ENCODE assay signal across 14 cellular contexts in genomic region chr2:238231809-238232208, GRCh38. TPM values are rescaled to one million over a fixed set of nuclear protein-coding genes. Genes with fewer than 3 reads are reported as not detected.
DNase-seq lines count a peak whose midpoint lies in the region; ATAC-seq, FAIRE-seq and TF ChIP-seq lines count a peak whose summit lies in the region.
"Had no signal": no experiment of that assay in that cellular context is flagged by ENCODE, and none has a peak within 500 bp of the region (broad histone marks: within the 10 kb centered on the region; RNA-seq: fewer than 3 reads in every experiment).

No MANE protein-coding gene starts in this region.

- no peak for TF ChIP-seq POLR2A in GM12891 (IDR thresholded peaks at IDR 0.05; ENCODE audit: low read depth, low read length)

- no peak for FAIRE-seq in GM12891 (lab: Jason Lieb, UNC)

- peaks cover 15% of the 10 kb centered on the region for H3K4me1 Mint-ChIP-seq in T-helper 2 cell treated with Interferon-gamma antibody and Interleukin-4, amounts not matched to agents 5 μg/mL and 100 μg/mL, for 36 hours (ENCODE audit: low read depth)
- H3K4me1 Mint-ChIP-seq in activated B cell treated with CpG ODN at 0.5 μM for 24 hours, result peaks cover 16% of the 10 kb centered on the region

- H4K20me1 ChIP-seq in hepatocyte (ENCODE audit: insufficient read depth, poor library complexity, severe bottlenecking), result no peaks in the 10 kb centered on the region

- H3K9me3 ChIP-seq in hepatocyte (ENCODE audit: low read depth), result no peaks in the 10 kb centered on the region
- no peaks in the 10 kb centered on the region for H3K9me3 ChIP-seq in skeletal muscle tissue (ENCODE audit: control insufficient read depth in 3 of 3, low read length in 3 of 3)
- H3K9me3 ChIP-seq: ascending aorta, thyroid gland had no signal

- no peak overlapping the region for H3K9ac ChIP-seq in skeletal muscle tissue (ENCODE audit: low read depth in 1 of 3, low read length in 3 of 3)

- intact Hi-C loops in activated B cell treated with CpG ODN at 0.5 μM for 24 hours (cut with micrococcal nuclease), result loop anchor here (1.0 to 10.0 kb wide), 6 partner anchors 8 to 557 kb away; partner anchors contain the start of genes ESPNL, HES6, ILKAP and TRAF3IP1

- no peaks in the 10 kb centered on the region for H3K9me2 ChIP-seq in hepatocyte (replicated peaks; ENCODE audit: insufficient read depth)

- 73% methylated on average over 21 of the region's 21 CpGs for WGBS in hepatocyte (ENCODE audit: low lambda C conversion rate, missing lambda C conversion rate)

- H3K27ac Mint-ChIP-seq in T-helper 2 cell treated with Interferon-gamma antibody and Interleukin-4, amounts not matched to agents 5 μg/mL and 100 μg/mL, for 36 hours, result no peak overlapping the region
- no peak overlapping the region for H3K27ac Mint-ChIP-seq in activated B cell treated with CpG ODN at 0.5 μM for 24 hours
- H3K27ac Mint-ChIP-seq: HFFc6 had no signal

- TF ChIP-seq CTCF in activated B cell treated with CpG ODN at 0.5 μM for 24 hours (IDR thresholded peaks at IDR 0.05), result no peak
- no peak for TF ChIP-seq CTCF in hepatocyte (IDR thresholded peaks at IDR 0.05; ENCODE audit: poor library complexity)

- H3K4me3 Mint-ChIP-seq in T-helper 2 cell treated with Interferon-gamma antibody and Interleukin-4, amounts not matched to agents 5 μg/mL and 100 μg/mL, for 36 hours, result peak overlapping the region; percentile 79
- H3K4me3 Mint-ChIP-seq in activated B cell treated with CpG ODN at 0.5 μM for 24 hours, result peak overlapping the region; percentile 90
- H3K4me3 Mint-ChIP-seq: HFFc6 had no signal

- peaks cover 14% of the 10 kb centered on the region for H3K9me3 Mint-ChIP-seq in T-helper 2 cell treated with Interferon-gamma antibody and Interleukin-4, amounts not matched to agents 5 μg/mL and 100 μg/mL, for 36 hours
- no peaks in the 10 kb centered on the region for H3K9me3 Mint-ChIP-seq in activated B cell treated with CpG ODN at 0.5 μM for 24 hours
- H3K9me3 Mint-ChIP-seq: HFFc6 had no signal

- no peaks in the 10 kb centered on the region for H3K79me2 ChIP-seq in hepatocyte

- H3K4me1 ChIP-seq in hepatocyte (ENCODE audit: insufficient read depth), result peaks cover 13% of the 10 kb centered on the region
- H3K4me1 ChIP-seq in skeletal muscle tissue (ENCODE audit: control insufficient read depth in 3 of 3, insufficient read depth in 3 of 3, low read length in 3 of 3), result peaks cover 12 to 16% (median 12%) of the 10 kb centered on the region in 3 donors
- H3K4me1 ChIP-seq: ascending aorta had no signal

- peaks cover 57% of the 10 kb centered on the region for H3K27me3 Mint-ChIP-seq in T-helper 2 cell treated with Interferon-gamma antibody and Interleukin-4, amounts not matched to agents 5 μg/mL and 100 μg/mL, for 36 hours (ENCODE audit: low read depth)
- H3K27me3 Mint-ChIP-seq in activated B cell treated with CpG ODN at 0.5 μM for 24 hours, result peaks cover 20% of the 10 kb centered on the region

- peaks cover 3% of the 10 kb centered on the region for H3K36me3 Mint-ChIP-seq in T-helper 2 cell treated with Interferon-gamma antibody and Interleukin-4, amounts not matched to agents 5 μg/mL and 100 μg/mL, for 36 hours (ENCODE audit: low read depth)
- no peaks in the 10 kb centered on the region for H3K36me3 Mint-ChIP-seq in activated B cell treated with CpG ODN at 0.5 μM for 24 hours (ENCODE audit: low read depth)

- CTCF ChIA-PET in activated B cell treated with CpG ODN at 0.5 μM for 24 hours (lab: Charles Lee), result interaction anchor here (1.0 kb wide), 1 partner anchor 31 kb away, joined by 4 read pairs; no protein-coding TSS in a partner anchor

- H3K27ac ChIP-seq in hepatocyte (no peak overlapping the region), skeletal muscle tissue (ENCODE audit: low read depth, low read length) (no peak overlapping the region)
- H3K27ac ChIP-seq: ascending aorta, thyroid gland, WERI-Rb-1 had no signal

- POLR2A ChIA-PET in activated B cell treated with CpG ODN at 0.5 μM for 24 hours (lab: Charles Lee), result interaction anchor here (1.0 to 1.5 kb wide), 2 partner anchors 8 to 28 kb away, joined by 3 to 11 read pairs; partner anchors contain the start of gene HES6

- no peaks in the 10 kb centered on the region for H3K27me3 ChIP-seq in hepatocyte
- no peaks in the 10 kb centered on the region for H3K27me3 ChIP-seq in skeletal muscle tissue (ENCODE audit: control insufficient read depth in 3 of 3, insufficient read depth in 3 of 3, low read length in 3 of 3)
- H3K27me3 ChIP-seq: ascending aorta, thyroid gland had no signal

- ATAC-seq in activated B cell treated with CpG ODN at 0.5 μM for 24 hours (ENCODE audit: low read depth), result no peak
- ATAC-seq: PC-3 had no signal

- no peaks in the 10 kb centered on the region for H3K36me3 ChIP-seq in hepatocyte (replicated peaks; ENCODE audit: insufficient read depth, low read depth)
- H3K36me3 ChIP-seq in skeletal muscle tissue (ENCODE audit: control insufficient read depth in 3 of 3, insufficient read depth in 3 of 3, low read length in 3 of 3), result no peaks in the 10 kb centered on the region
- H3K36me3 ChIP-seq: ascending aorta, thyroid gland, WERI-Rb-1 had no signal

- H3K4me3 ChIP-seq in hepatocyte (no peak overlapping the region), skeletal muscle tissue (ENCODE audit: low read length in 3 of 3) (peak overlapping the region in 2 of 3 donors; percentile 68 to 70)

- no peak for DNase-seq in T-helper 2 cell treated with Interferon-gamma antibody and Interleukin-4, amounts not matched to agents 5 μg/mL and 100 μg/mL, for 36 hours (ENCODE audit: low spot score)
- DNase-seq in T-helper 2 cell (no peak), activated B cell treated with CpG ODN at 0.5 μM for 24 hours (no peak), hepatocyte (ENCODE audit: low spot score) (no peak), SKM-1 treated with dmso at 0.1 percent for 144 hours (lab: John Stamatoyannopoulos, UW; ENCODE audit: unreplicated experiment) (no peak), NCI-H1092 (lab: John Stamatoyannopoulos, UW) (no peak), GM12891 (ENCODE audit: insufficient read length, low spot score) (no peak)
- DNase-seq: HFFc6, NCI-H1436 treated with DMSO at 0.1 percent for 48 hours, PC-3, WERI-Rb-1 had no signal

- peak overlapping the region; percentile 99 for H2AFZ ChIP-seq in hepatocyte

- H3K4me2 ChIP-seq in hepatocyte, result peak overlapping the region; percentile 100

TF ChIP-seq in GM12891, 5 proteins besides CTCF, POLR2A, EP300 and RAD21:
- TF ChIP-seq POU2F2 (IDR thresholded peaks at IDR 0.05; ENCODE audit: low read depth, low read length), result no peak
- TF ChIP-seq SPI1 (IDR thresholded peaks at IDR 0.05; ENCODE audit: low read depth, low read length), result no peak
- TF ChIP-seq PAX5 (IDR thresholded peaks at IDR 0.05; ENCODE audit: insufficient read depth, low read length, severe bottlenecking), result no peak
- TF ChIP-seq TAF1 (IDR thresholded peaks at IDR 0.05; ENCODE audit: low read depth, low read length), result no peak
- no peak for TF ChIP-seq POLR2AphosphoS5 (IDR thresholded peaks at IDR 0.05; ENCODE audit: low read depth, low read length)

RNA-seq across cellular contexts. Expression of gene HES6, which starts 8.0 kb away (rescaled TPM):
- total RNA-seq in activated B cell treated with CpG ODN at 0.5 μM for 24 hours, result 4.4 and 5.0 TPM in 2 replicates
- 14.1 and 17.8 TPM in 2 replicates for total RNA-seq in hepatocyte
- polyA plus RNA-seq in hepatocyte, result 23.0 and 28.5 TPM in 2 replicates
- total RNA-seq in skeletal muscle tissue, result 7.8 TPM
- 0.56 TPM for polyA plus RNA-seq in GM12891 (2012; ENCODE audit: low read depth, missing spikeins)

RNA-seq across cellular contexts. Expression of gene ILKAP, which starts 28.3 kb away (rescaled TPM):
- total RNA-seq in activated B cell treated with CpG ODN at 0.5 μM for 24 hours (64.4 and 77.3 TPM in 2 replicates), hepatocyte (20.4 and 25.9 TPM in 2 replicates), skeletal muscle tissue (33.4 TPM)
- polyA plus RNA-seq in hepatocyte, result 36.6 and 37.5 TPM in 2 replicates
- 23.0 TPM for polyA plus RNA-seq in GM12891 (2012; ENCODE audit: low read depth, missing spikeins)

RNA-seq across cellular contexts. Expression of gene PER2, which starts 56.6 kb away (rescaled TPM):
- 15.8 and 16.6 TPM in 2 replicates for total RNA-seq in activated B cell treated with CpG ODN at 0.5 μM for 24 hours
- total RNA-seq in hepatocyte, result 6.1 and 8.9 TPM in 2 replicates
- polyA plus RNA-seq in hepatocyte, result 6.0 and 6.4 TPM in 2 replicates
- total RNA-seq in skeletal muscle tissue, result 8.4 TPM
- 2.0 TPM for polyA plus RNA-seq in GM12891 (2012; ENCODE audit: low read depth, missing spikeins)
